In the genomic region with DNA sequence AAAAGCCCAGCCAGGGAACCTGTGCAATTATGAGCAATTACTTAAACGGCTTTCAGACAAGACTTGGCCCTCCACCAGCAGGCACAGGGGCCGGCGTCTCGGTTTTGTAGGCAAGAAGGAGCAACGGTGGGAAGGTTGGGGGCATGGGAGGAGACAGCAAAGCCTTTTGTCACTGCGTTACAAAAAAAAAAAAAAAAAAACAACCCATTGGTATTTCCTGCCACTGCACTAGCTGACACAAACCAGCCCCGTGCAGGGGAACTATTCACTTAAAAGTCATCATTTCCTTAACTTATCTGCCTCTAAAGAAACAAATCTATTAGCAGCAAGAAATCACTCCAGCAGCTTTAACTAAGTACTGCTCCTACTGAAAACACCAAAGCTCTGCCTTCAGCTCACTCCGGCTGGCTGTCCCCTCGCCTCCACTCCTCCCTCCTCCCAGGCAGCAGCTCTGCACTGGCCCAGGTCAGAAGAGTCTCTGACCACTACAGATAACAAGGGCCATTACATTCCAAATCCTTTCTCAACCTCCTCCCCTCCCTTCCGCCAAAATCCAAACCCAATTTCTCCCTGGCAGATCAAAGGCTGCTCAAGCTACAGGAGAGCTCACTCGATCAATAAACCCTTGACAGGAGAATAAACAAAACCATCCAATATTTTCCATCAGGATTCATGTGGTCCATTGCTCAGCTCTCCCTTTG, we compare ENCODE assay signal across 16 cellular contexts.
DNase-seq lines count a peak whose midpoint lies in the region; ATAC-seq and TF ChIP-seq lines count a peak whose summit lies in the region.
"Had no signal": no experiment of that assay in that cellular context is flagged by ENCODE, and none has a peak within 500 bp of the region (broad histone marks: within the 10 kb centered on the region; RNA-seq: fewer than 3 reads in every experiment).

No MANE protein-coding gene starts in this region.

- no CpG with 5 or more reads among the region's 11 CpGs for WGBS in mesendoderm (ENCODE audit: extremely low coverage, insufficient coverage, low lambda C conversion rate)

- TF ChIP-seq CTCF in fibroblast of pulmonary artery (IDR thresholded peaks at IDR 0.05; ENCODE audit: low read length, missing control alignments) = no peak

- H2AK5ac ChIP-seq in mesendoderm (ENCODE audit: low read length) = no peak overlapping the region

- H3K9ac ChIP-seq in mesendoderm (ENCODE audit: low read length) = peak overlapping the region; percentile 25
- H3K9ac ChIP-seq: KMS-11 had no signal

- H3K18ac ChIP-seq in mesendoderm (ENCODE audit: low read length) = peak overlapping the region; percentile 93

- peak overlapping the region; percentile 1 for H4K5ac ChIP-seq in mesendoderm (ENCODE audit: low read length)

- no peak overlapping the region for H3K4me2 ChIP-seq in mesendoderm (ENCODE audit: low read length)
- H3K4me2 ChIP-seq: KMS-11 had no signal

- no peaks in the 10 kb centered on the region for H3K79me2 ChIP-seq in mesendoderm (ENCODE audit: control insufficient read depth, insufficient read depth, low read length)

- peak overlapping the region; percentile 67 for H3K27ac ChIP-seq in mesendoderm (ENCODE audit: low read depth, low read length)
- H3K27ac ChIP-seq: epithelial cell of prostate, KMS-11, sigmoid colon had no signal

- peak; percentile 33 for DNase-seq in Daoy (ENCODE audit: low read depth)
- DNase-seq in NCI-H1105 (lab: John Stamatoyannopoulos, UW) = peak; percentile 35
- DNase-seq in fibroblast of pulmonary artery (ENCODE audit: low read depth) = peak; percentile 59
- peak; percentile 94 for DNase-seq in mesendoderm
- no peak for DNase-seq in AG08395 (ENCODE audit: low spot score)
- DNase-seq: activated CD4-positive, alpha-beta T cell treated with anti-CD3 and anti-CD28 coated beads for 4 hours; AML-193; DMS79; NCI-H2081; sigmoid colon; SW 1271 had no signal

- H2BK120ac ChIP-seq in mesendoderm (ENCODE audit: low read depth, low read length) = peak overlapping the region; percentile 49

- H3K4me3 ChIP-seq in fibroblast of pulmonary artery (replicated peaks; ENCODE audit: low read depth, low read length) (no peak overlapping the region), mesendoderm (ENCODE audit: low read length) (no peak overlapping the region)
- H3K4me3 ChIP-seq: sigmoid colon had no signal

- no peaks in the 10 kb centered on the region for H3K79me1 ChIP-seq in mesendoderm (ENCODE audit: low read length)

- ATAC-seq in GM18519 (IDR thresholded peaks at IDR 0.05; ENCODE audit: low FRiP score, unreplicated experiment) = no peak
- ATAC-seq in GM19324 (IDR thresholded peaks at IDR 0.05; ENCODE audit: low FRiP score, unreplicated experiment) = no peak
- no peak for ATAC-seq in HG02973 (IDR thresholded peaks at IDR 0.05; ENCODE audit: unreplicated experiment)

- H3K27me3 ChIP-seq in mesendoderm (ENCODE audit: insufficient read depth, low read length, poor library complexity) = no peaks in the 10 kb centered on the region
- H3K27me3 ChIP-seq: sigmoid colon had no signal

- H3K4ac ChIP-seq in mesendoderm (ENCODE audit: low read depth, low read length) = peak overlapping the region; percentile 25

- H4K8ac ChIP-seq in mesendoderm (ENCODE audit: low read depth, low read length) = no peak overlapping the region

- H3K4me1 ChIP-seq in mesendoderm (ENCODE audit: control insufficient read depth, low read depth, low read length) = peaks cover 4% of the 10 kb centered on the region

- peak overlapping the region; percentile 21 for H2BK5ac ChIP-seq in mesendoderm (ENCODE audit: low read length)

- peak overlapping the region; percentile 11 for H3K56ac ChIP-seq in mesendoderm (ENCODE audit: low read length)

- no peak overlapping the region for H3K23ac ChIP-seq in mesendoderm (ENCODE audit: low read length)

- H3K36me3 ChIP-seq in mesendoderm (ENCODE audit: control insufficient read depth, insufficient read depth, low read length) = no peaks in the 10 kb centered on the region
- H3K36me3 ChIP-seq: sigmoid colon had no signal

- no peak overlapping the region for H2BK15ac ChIP-seq in mesendoderm (replicated peaks; ENCODE audit: low read depth)
